ENCODE assay signal across 24 cellular contexts in genomic region chr6:56483929-56484328, GRCh38.
A peak's percentile ranks its signal among the peaks of the same experiment; 100 is the strongest.
DNase-seq lines count a peak whose midpoint lies in the region; ATAC-seq, FAIRE-seq and TF ChIP-seq lines count a peak whose summit lies in the region.
"Had no signal": no experiment of that assay in that cellular context is flagged by ENCODE, and none has a peak within 500 bp of the region (broad histone marks: within the 10 kb centered on the region; RNA-seq: fewer than 3 reads in every experiment).

No MANE protein-coding gene starts in this region.

- POLR2A ChIA-PET in A549 (lab: Yijun Ruan, JAX): no interaction called here
- POLR2A ChIA-PET in IMR-90 (lab: Charles Lee; ENCODE audit: unreplicated experiment): no interaction called here

- H3K9me1 ChIP-seq in IMR-90 (ENCODE audit: insufficient read depth, low read length): peaks cover 5% of the 10 kb centered on the region

- ATAC-seq in A549 (no peak), IMR-90 (ENCODE audit: low read depth) (peak; percentile 68), GM19455 (IDR thresholded peaks at IDR 0.05; ENCODE audit: unreplicated experiment) (no peak), HG03097 (IDR thresholded peaks at IDR 0.05; ENCODE audit: low FRiP score, unreplicated experiment) (no peak)
- ATAC-seq: GM23338, psoas muscle had no signal

- no peak overlapping the region for H3K4me3 ChIP-seq in A549
- no peak overlapping the region for H3K4me3 ChIP-seq in IMR-90 (ENCODE audit: insufficient read depth, low read depth, low read length)
- H3K4me3 ChIP-seq in cardiac fibroblast (replicated peaks in 1 of 2; ENCODE audit: low read depth in 2 of 2, low read length in 2 of 2): no peak overlapping the region
- H3K4me3 ChIP-seq: GM23338, hepatocyte, psoas muscle, stomach, tibial artery had no signal

- no peak overlapping the region for H3K4ac ChIP-seq in IMR-90 (ENCODE audit: low read depth, low read length)

- H2AK9ac ChIP-seq in IMR-90 (replicated peaks; ENCODE audit: low read depth, low read length, poor library complexity): no peak overlapping the region

- H2BK15ac ChIP-seq in IMR-90 (ENCODE audit: low read depth, low read length): peak overlapping the region; percentile 19; the same call in 1 of the 3 replicates

- DNase-seq in A549 (ENCODE audit: low read depth in 1 of 2, low spot score in 1 of 2) (no peak), IMR-90 (peak; percentile 86), cardiac fibroblast (ENCODE audit: low read depth in 2 of 2) (peak; percentile 4 to 69), kidney tubule cell (ENCODE audit: low spot score) (peak; percentile 42), head of caudate nucleus (no peak), GM19240 (ENCODE audit: insufficient read length, low spot score) (no peak)
- DNase-seq: activated CD4-positive, alpha-beta T cell treated with anti-CD3 and anti-CD28 coated beads, Interleukin-2, amount 10 ng/mL, durations not matched to agents 24 days and 14 days; activated gamma-delta T cell; activated naive CD8-positive, alpha-beta T cell treated with anti-CD3 and anti-CD28 coated beads, Interleukin-2, amount 10 ng/mL, durations not matched to agents 7 days and 5 days; activated T-cell treated with anti-CD3 and anti-CD28 coated beads, Interleukin-2, amount 50 U/mL, for 1 hour; cerebellar nuclear complex; DMS53; NCI-H1092; NCI-H187; NCI-H2171; NCI-H510A; psoas muscle; stomach; tibial artery had no signal

- peaks cover 9% of the 10 kb centered on the region; the same call in 1 of the 2 replicates for H4K20me1 ChIP-seq in IMR-90 (ENCODE audit: insufficient read depth, low read length)

- in situ Hi-C loops in IMR-90 (cut with MboI; ENCODE audit: low sequenced_read_pairs): no loop called here

- FAIRE-seq in A549 (lab: Jason Lieb, UNC): no peak

- H4K91ac ChIP-seq in IMR-90 (ENCODE audit: insufficient read depth, low read depth, low read length): peak overlapping the region; percentile 25; the same call in 1 of the 2 replicates

- no peak overlapping the region for H2AFZ ChIP-seq in IMR-90 (replicated peaks; ENCODE audit: low read length, poor library complexity)
- H2AFZ ChIP-seq: GM23338, hepatocyte had no signal

- H3K4me1 ChIP-seq in A549 (peaks cover 26% of the 10 kb centered on the region; the same call in 2 of the 3 replicates), IMR-90 (ENCODE audit: control insufficient read depth, insufficient read depth, low read length) (peaks cover 2% of the 10 kb centered on the region)
- H3K4me1 ChIP-seq: psoas muscle had no signal

- dilution Hi-C loops in IMR-90 (cut with HindIII; ENCODE audit: low sequenced_read_pairs, unreplicated experiment): no loop called here

- H3K4me2 ChIP-seq in A549 (peak overlapping the region; percentile 8; the same call in 1 of the 3 replicates), IMR-90 (ENCODE audit: low read depth, low read length) (peak overlapping the region; percentile 73; the same call in 1 of the 2 replicates)
- H3K4me2 ChIP-seq: GM23338, hepatocyte had no signal

- 0 out of 2 replicates have a peak overlapping the region, but pooled peaks have one; percentile 43 for H2AK5ac ChIP-seq in IMR-90 (ENCODE audit: low read depth, low read length)

- peak overlapping the region in 1 of 2 experiments; percentile 49; a peak in 1 of 4 replicates for H4K8ac ChIP-seq in IMR-90 (ENCODE audit: low read depth in 2 of 2, low read length in 2 of 2)

- no peak overlapping the region for H3K23ac ChIP-seq in IMR-90 (ENCODE audit: low read depth, low read length)

- BruUV-seq in IMR-90 (replicated peaks; lab: Mats Ljungman, UMichigan): no TSS peak

- no peak for TF ChIP-seq EP300 in A549 (IDR thresholded peaks at IDR 0.05)

- no peak overlapping the region; the same call in 1 of the 2 replicates for H3K9ac ChIP-seq in IMR-90 (ENCODE audit: low read depth, low read length)

- no peak overlapping the region for H2BK120ac ChIP-seq in IMR-90 (ENCODE audit: low read depth, low read length)

- intact Hi-C loops in IMR-90 (cut with micrococcal nuclease): no loop called here
- intact Hi-C loops in head of caudate nucleus (cut with DNase I): no loop called here

- peaks cover 44% of the 10 kb centered on the region for H3K36me3 ChIP-seq in IMR-90 (ENCODE audit: control insufficient read depth, insufficient read depth, low read length)
- H3K36me3 ChIP-seq: neutrophil had no signal

- peak overlapping the region; percentile 92; the same call in 1 of the 2 replicates for H3K18ac ChIP-seq in IMR-90 (ENCODE audit: low read depth, low read length)

- WGBS in A549 (ENCODE audit: missing lambda C conversion rate): 56% methylated on average over 1 of the region's 1 CpG
- no CpG with 5 or more reads among the region's 1 CpG for WGBS in IMR-90 (ENCODE audit: extremely low coverage in 2 of 2, insufficient read length in 1 of 2), 2 experiments

- H3K9me3 ChIP-seq in A549 (no peaks in the 10 kb centered on the region), IMR-90 (ENCODE audit: control insufficient read depth, insufficient read depth, low read length) (peaks cover 2% of the 10 kb centered on the region; the same call in 1 of the 2 replicates)
- H3K9me3 ChIP-seq: neutrophil, psoas muscle, stomach, tibial artery had no signal

- peak overlapping the region; percentile 85 for H2BK5ac ChIP-seq in IMR-90 (ENCODE audit: low read depth, low read length, poor library complexity, severe bottlenecking)

- H3K14ac ChIP-seq in IMR-90 (replicated peaks; ENCODE audit: low read depth, low read length): no peak overlapping the region

- CTCF ChIA-PET in A549 (lab: Yijun Ruan, JAX): no interaction called here
- CTCF ChIA-PET in IMR-90 (lab: Yijun Ruan, JAX): no interaction called here

- H3K27ac ChIP-seq in A549 (no peak overlapping the region), IMR-90 (ENCODE audit: insufficient read depth, low read length) (no peak overlapping the region)
- H3K27ac ChIP-seq: neutrophil, psoas muscle had no signal

- 0 out of 2 replicates have a peak overlapping the region, but pooled peaks have one; percentile 47 for H3K56ac ChIP-seq in IMR-90 (ENCODE audit: extremely low read depth, insufficient read depth, low read length)

- no peak for TF ChIP-seq RAD21 in A549 (conservative IDR thresholded peaks at IDR 0.05 in 1 of 2, IDR thresholded peaks at IDR 0.05 in 1 of 2)
- TF ChIP-seq RAD21 in IMR-90 (IDR thresholded peaks at IDR 0.05; ENCODE audit: low read length): no peak

- H2BK20ac ChIP-seq in IMR-90 (ENCODE audit: low read depth, low read length): no peak overlapping the region

- H3K27me3 ChIP-seq in IMR-90 (ENCODE audit: control insufficient read depth, insufficient read depth, low read length): no peaks in the 10 kb centered on the region
- H3K27me3 ChIP-seq: hepatocyte, neutrophil, stomach, tibial artery had no signal

- no peak for TF ChIP-seq CTCF in A549 (IDR thresholded peaks at IDR 0.05)
- TF ChIP-seq CTCF in IMR-90 (conservative IDR thresholded peaks at IDR 0.05; ENCODE audit: low read depth, low read length): no peak
- no peak for TF ChIP-seq CTCF in cardiac fibroblast (IDR thresholded peaks at IDR 0.05; ENCODE audit: low read depth, low read length)

- no peak for TF ChIP-seq POLR2A in A549 (IDR thresholded peaks at IDR 0.05; ENCODE audit: low read length)
- no peak for TF ChIP-seq POLR2A in IMR-90 (IDR thresholded peaks at IDR 0.05; ENCODE audit: low read depth, low read length)

- H3K79me1 ChIP-seq in IMR-90 (ENCODE audit: low read depth in 1 of 2, low read length in 2 of 2): peaks cover 22 to 26% of the 10 kb centered on the region in 2 experiments

- H4K5ac ChIP-seq in IMR-90 (ENCODE audit: low read depth, low read length): peak overlapping the region; percentile 38; the same call in 1 of the 2 replicates

TF ChIP-seq in A549, 52 proteins besides CTCF, POLR2A, EP300 and RAD21 (continues in another document):
- TF ChIP-seq EHF (CRISPR knock-in tag; IDR thresholded peaks at IDR 0.05): no peak
- no peak for TF ChIP-seq MYC (IDR thresholded peaks at IDR 0.05; ENCODE audit: borderline replicate concordance, low read length)
- TF ChIP-seq EHMT2 (IDR thresholded peaks at IDR 0.05; ENCODE audit: low read depth): no peak
- TF ChIP-seq FOSL2 (IDR thresholded peaks at IDR 0.05): no peak
- TF ChIP-seq FOSL2 (CRISPR knock-in tag; IDR thresholded peaks at IDR 0.05): no peak
- no peak for TF ChIP-seq HMGXB4 (CRISPR knock-in tag; IDR thresholded peaks at IDR 0.05; ENCODE audit: borderline replicate concordance)
- no peak for TF ChIP-seq JUNB (IDR thresholded peaks at IDR 0.05)

TF ChIP-seq in IMR-90, 13 proteins besides CTCF, POLR2A, EP300 and RAD21:
- no peak for TF ChIP-seq USF2 (IDR thresholded peaks at IDR 0.05; ENCODE audit: low read depth, low read length)
- no peak for TF ChIP-seq MAZ (IDR thresholded peaks at IDR 0.05; ENCODE audit: borderline replicate concordance, low read depth, low read length)
- TF ChIP-seq CHD1 (IDR thresholded peaks at IDR 0.05; ENCODE audit: low read depth, low read length): no peak
- TF ChIP-seq, protein P1, sequence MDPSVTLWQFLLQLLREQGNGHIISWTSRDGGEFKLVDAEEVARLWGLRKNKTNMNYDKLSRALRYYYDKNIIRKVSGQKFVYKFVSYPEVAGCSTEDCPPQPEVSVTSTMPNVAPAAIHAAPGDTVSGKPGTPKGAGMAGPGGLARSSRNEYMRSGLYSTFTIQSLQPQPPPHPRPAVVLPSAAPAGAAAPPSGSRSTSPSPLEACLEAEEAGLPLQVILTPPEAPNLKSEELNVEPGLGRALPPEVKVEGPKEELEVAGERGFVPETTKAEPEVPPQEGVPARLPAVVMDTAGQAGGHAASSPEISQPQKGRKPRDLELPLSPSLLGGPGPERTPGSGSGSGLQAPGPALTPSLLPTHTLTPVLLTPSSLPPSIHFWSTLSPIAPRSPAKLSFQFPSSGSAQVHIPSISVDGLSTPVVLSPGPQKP (IDR thresholded peaks at IDR 0.05; ENCODE audit: borderline replicate concordance, low read depth, low read length): no peak
- TF ChIP-seq NFE2L2 (IDR thresholded peaks at IDR 0.05; ENCODE audit: low read depth, low read length): no peak
- no peak for TF ChIP-seq CEBPB (IDR thresholded peaks at IDR 0.05; ENCODE audit: low read depth, low read length)
- no peak for TF ChIP-seq MAFK (IDR thresholded peaks at IDR 0.05; ENCODE audit: low read depth, low read length)
- no peak for TF ChIP-seq FOS (IDR thresholded peaks at IDR 0.05; ENCODE audit: low read depth, low read length)
- TF ChIP-seq MXI1 (IDR thresholded peaks at IDR 0.05; ENCODE audit: borderline replicate concordance, low read depth, low read length): no peak
- TF ChIP-seq SMC3 (IDR thresholded peaks at IDR 0.05; ENCODE audit: low read depth, low read length): no peak
- no peak for TF ChIP-seq BHLHE40 (IDR thresholded peaks at IDR 0.05; ENCODE audit: low read depth, low read length)
- no peak for TF ChIP-seq RFX5 (IDR thresholded peaks at IDR 0.05; ENCODE audit: low read depth, low read length)
- TF ChIP-seq RCOR1 (IDR thresholded peaks at IDR 0.05; ENCODE audit: insufficient replicate concordance, low read length): no peak

Comparison
In these comparisons a context has a peak if more than half of its experiments do, and no peak if none do; other contexts are left out.
1. DNase-seq: peak in IMR-90 (single experiment), cardiac fibroblast (2 of 2) and kidney tubule cell (single experiment); none in A549 (0 of 2), head of caudate nucleus (0 of 42) and GM19240 (single experiment).